14 cellular contexts compared by ENCODE assay signal in the genomic region with DNA sequence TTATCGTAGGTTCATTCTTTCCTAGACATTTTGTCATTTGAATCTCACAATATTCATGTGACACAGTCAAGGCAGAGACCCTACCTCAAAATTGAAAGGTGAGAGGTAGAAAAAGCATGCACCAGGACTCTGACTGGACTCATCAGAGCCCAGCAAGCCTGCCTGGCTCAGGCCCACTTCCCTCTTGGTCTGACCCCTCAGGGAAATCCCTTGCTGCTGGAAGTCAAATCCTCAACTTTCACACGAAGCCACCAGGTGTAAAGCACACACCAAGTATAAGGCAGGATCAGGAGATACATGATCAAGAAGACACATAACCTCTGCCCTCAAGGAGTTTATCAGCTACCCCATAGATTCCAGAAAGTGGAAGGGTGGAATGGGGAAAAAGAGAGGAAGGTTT. TPM values are rescaled to one million over a fixed set of nuclear protein-coding genes. Genes with fewer than 3 reads are reported as not detected.
A peak's percentile ranks its signal among the peaks of the same experiment; 100 is the strongest.
DNase-seq lines count a peak whose midpoint lies in the region; ATAC-seq and TF ChIP-seq lines count a peak whose summit lies in the region.
"Had no signal": no experiment of that assay in that cellular context is flagged by ENCODE, and none has a peak within 500 bp of the region (broad histone marks: within the 10 kb centered on the region; RNA-seq: fewer than 3 reads in every experiment).

No MANE protein-coding gene starts in this region.

- no peak for ATAC-seq in CD4-positive, alpha-beta T cell (ENCODE audit: poor library complexity)
- ATAC-seq in GM18505 (IDR thresholded peaks at IDR 0.05; ENCODE audit: unreplicated experiment) (peak; percentile 42), natural killer cell (peak in 2 of 3 donors; percentile 31 to 39)
- no peak for ATAC-seq in activated CD8-positive, alpha-beta T cell treated with anti-CD3 and anti-CD28 coated beads, Interleukin-2, amount 10 ng/mL, durations not matched to agents 7 days and 5 days
- ATAC-seq: body of pancreas had no signal

- intact Hi-C loops in CD4-positive, alpha-beta T cell (cut with DNase I, micrococcal nuclease): loop anchor here (2.0 kb wide), 2 partner anchors 21 to 49 kb away; no protein-coding TSS in a partner anchor
- intact Hi-C loops in natural killer cell (cut with micrococcal nuclease): no loop called here
- intact Hi-C loops in breast epithelium (cut with DNase I; ENCODE audit: low total_unique reads): no loop called here

- peak overlapping the region; percentile 48 for H3K4me3 Mint-ChIP-seq in CD4-positive, alpha-beta T cell
- H3K4me3 Mint-ChIP-seq in activated CD8-positive, alpha-beta T cell treated with anti-CD3 and anti-CD28 coated beads, Interleukin-2, amount 10 ng/mL, durations not matched to agents 7 days and 5 days: no peak overlapping the region
- peak overlapping the region; percentile 88 for H3K4me3 Mint-ChIP-seq in natural killer cell

- CTCF ChIA-PET in CD4-positive, alpha-beta T cell (lab: Charles Lee): interaction anchor here (1.3 kb wide), 1 partner anchor 18 kb away, joined by 3 read pairs; no protein-coding TSS in a partner anchor
- CTCF ChIA-PET in activated CD8-positive, alpha-beta T cell treated with anti-CD3 and anti-CD28 coated beads, Interleukin-2, amount 10 ng/mL, durations not matched to agents 7 days and 5 days (lab: Charles Lee): interaction anchor here (0.7 to 4.7 kb wide), 5 partner anchors 9 to 193 kb away, joined by 3 to 25 read pairs (median 4); no protein-coding TSS in a partner anchor

- H3K27me3 Mint-ChIP-seq in CD4-positive, alpha-beta T cell: no peaks in the 10 kb centered on the region
- no peaks in the 10 kb centered on the region for H3K27me3 Mint-ChIP-seq in activated CD8-positive, alpha-beta T cell treated with anti-CD3 and anti-CD28 coated beads, Interleukin-2, amount 10 ng/mL, durations not matched to agents 7 days and 5 days (ENCODE audit: low read depth)
- no peaks in the 10 kb centered on the region for H3K27me3 Mint-ChIP-seq in natural killer cell (ENCODE audit: low read depth in 2 of 2)

- H3K27me3 ChIP-seq in CD4-positive, alpha-beta T cell (ENCODE audit: control insufficient read depth, insufficient read depth, low read length): no peaks in the 10 kb centered on the region
- no peaks in the 10 kb centered on the region for H3K27me3 ChIP-seq in breast epithelium
- H3K27me3 ChIP-seq: BE2C, body of pancreas had no signal

- DNase-seq in CD4-positive, alpha-beta T cell: no peak
- no peak for DNase-seq in activated CD8-positive, alpha-beta T cell treated with anti-CD3 and anti-CD28 coated beads, Interleukin-2, amount 10 ng/mL, durations not matched to agents 7 days and 5 days
- DNase-seq in natural killer cell (no peak), breast epithelium (ENCODE audit: low spot score in 2 of 2) (no peak), MV-4-11 (lab: John Stamatoyannopoulos, UW) (no peak), NCI-H2081 treated with DMSO at 0.1 percent for 48 hours (lab: John Stamatoyannopoulos, UW) (no peak), AML-193 (lab: John Stamatoyannopoulos, UW) (no peak)
- DNase-seq: activated CD4-positive, CD25-positive, alpha-beta regulatory T cell treated with anti-CD3 and anti-CD28 coated beads, Interleukin-2, amount 50 U/mL, for 72 hours; BE2C; body of pancreas; NCI-H2107; NCI-H748 treated with DMSO at 0.1 percent for 48 hours had no signal

- TF ChIP-seq CTCF in CD4-positive, alpha-beta T cell (IDR thresholded peaks at IDR 0.05): no peak
- TF ChIP-seq CTCF in natural killer cell (IDR thresholded peaks at IDR 0.05) (no peak), breast epithelium (IDR thresholded peaks at IDR 0.05) (no peak)

- H3K9me3 ChIP-seq in CD4-positive, alpha-beta T cell (ENCODE audit: control insufficient read depth, low read length): no peaks in the 10 kb centered on the region
- no peaks in the 10 kb centered on the region for H3K9me3 ChIP-seq in breast epithelium
- H3K9me3 ChIP-seq: BE2C, body of pancreas had no signal

- H3K27ac Mint-ChIP-seq in CD4-positive, alpha-beta T cell: peak overlapping the region; percentile 81
- peak overlapping the region; percentile 92 for H3K27ac Mint-ChIP-seq in activated CD8-positive, alpha-beta T cell treated with anti-CD3 and anti-CD28 coated beads, Interleukin-2, amount 10 ng/mL, durations not matched to agents 7 days and 5 days
- peak overlapping the region; percentile 83 to 93 for H3K27ac Mint-ChIP-seq in natural killer cell

- no peak overlapping the region for H3K4me3 ChIP-seq in breast epithelium
- H3K4me3 ChIP-seq: body of pancreas, skin epidermis had no signal

- H3K9me3 Mint-ChIP-seq in CD4-positive, alpha-beta T cell: peaks cover 2% of the 10 kb centered on the region
- H3K9me3 Mint-ChIP-seq in activated CD8-positive, alpha-beta T cell treated with anti-CD3 and anti-CD28 coated beads, Interleukin-2, amount 10 ng/mL, durations not matched to agents 7 days and 5 days (ENCODE audit: insufficient read depth): peaks cover 12% of the 10 kb centered on the region
- no peaks in the 10 kb centered on the region for H3K9me3 Mint-ChIP-seq in natural killer cell

- POLR2A ChIA-PET in CD4-positive, alpha-beta T cell (lab: Charles Lee): interaction anchor here (0.6 to 3.0 kb wide), 9 partner anchors 10 to 48 kb away, joined by 3 to 23 read pairs (median 5); a partner anchor contains a TSS
- POLR2A ChIA-PET in activated CD8-positive, alpha-beta T cell treated with anti-CD3 and anti-CD28 coated beads, Interleukin-2, amount 10 ng/mL, durations not matched to agents 7 days and 5 days (lab: Charles Lee): interaction anchor here (0.8 to 1.1 kb wide), 4 partner anchors 9 to 48 kb away, joined by 3 to 4 read pairs (median 4); no protein-coding TSS in a partner anchor

- no peaks in the 10 kb centered on the region for H3K36me3 ChIP-seq in breast epithelium
- H3K36me3 ChIP-seq: BE2C had no signal

- H3K4me1 Mint-ChIP-seq in CD4-positive, alpha-beta T cell (ENCODE audit: low read depth): peaks cover 72% of the 10 kb centered on the region
- H3K4me1 Mint-ChIP-seq in activated CD8-positive, alpha-beta T cell treated with anti-CD3 and anti-CD28 coated beads, Interleukin-2, amount 10 ng/mL, durations not matched to agents 7 days and 5 days (ENCODE audit: low read depth): peaks cover 45% of the 10 kb centered on the region
- H3K4me1 Mint-ChIP-seq in natural killer cell: peaks cover 25 to 41% of the 10 kb centered on the region in 2 donors

- peaks cover 50% of the 10 kb centered on the region for H3K36me3 Mint-ChIP-seq in CD4-positive, alpha-beta T cell (ENCODE audit: low read depth)
- H3K36me3 Mint-ChIP-seq in activated CD8-positive, alpha-beta T cell treated with anti-CD3 and anti-CD28 coated beads, Interleukin-2, amount 10 ng/mL, durations not matched to agents 7 days and 5 days (ENCODE audit: low read depth): peaks cover 50% of the 10 kb centered on the region
- H3K36me3 Mint-ChIP-seq in natural killer cell: no peaks in the 10 kb centered on the region

- no peaks in the 10 kb centered on the region for H3K4me1 ChIP-seq in breast epithelium
- H3K4me1 ChIP-seq: BE2C, body of pancreas had no signal

- no peak for TF ChIP-seq POLR2A in GM18505 (IDR thresholded peaks at IDR 0.05; ENCODE audit: borderline replicate concordance, extremely low read depth, insufficient read depth, insufficient read length)
- no peak for TF ChIP-seq POLR2A in breast epithelium (IDR thresholded peaks at IDR 0.05)

- H3K27ac ChIP-seq in CD4-positive, alpha-beta T cell (ENCODE audit: low read depth, low read length): peak overlapping the region; percentile 56
- H3K27ac ChIP-seq in breast epithelium: no peak overlapping the region
- H3K27ac ChIP-seq: body of pancreas had no signal

RNA-seq across cellular contexts. Expression of a gene that starts 18.8 kb away (rescaled TPM):
- 10 to 100 TPM; 96.8 to 98.5 TPM for total RNA-seq in CD4-positive, alpha-beta T cell
- total RNA-seq in activated CD8-positive, alpha-beta T cell treated with anti-CD3 and anti-CD28 coated beads, Interleukin-2, amount 10 ng/mL, durations not matched to agents 7 days and 5 days: 100 to 1,000 TPM; 104 TPM
- 100 to 1,000 TPM in 2 of 3 donors, 10 to 100 TPM in 1; 90.8 to 127 (median 118) TPM for total RNA-seq in natural killer cell
- total RNA-seq in breast epithelium: 10 to 100 TPM; 38.1 to 42.9 (median 40.4) TPM

RNA-seq across cellular contexts. Expression of a gene that starts 59.7 kb away (rescaled TPM):
- not detected for total RNA-seq in CD4-positive, alpha-beta T cell
- not detected for total RNA-seq in activated CD8-positive, alpha-beta T cell treated with anti-CD3 and anti-CD28 coated beads, Interleukin-2, amount 10 ng/mL, durations not matched to agents 7 days and 5 days
- total RNA-seq in natural killer cell: not detected
- not detected for total RNA-seq in breast epithelium
- total RNA-seq: body of pancreas had no signal

Comparison
In these comparisons a context has a peak if more than half of its experiments do, and no peak if none do; other contexts are left out.
1. ATAC-seq: peak in GM18505 (single experiment) and natural killer cell (2 of 3); none in CD4-positive, alpha-beta T cell (single experiment) and activated CD8-positive, alpha-beta T cell treated with anti-CD3 and anti-CD28 coated beads, Interleukin-2, amount 10 ng/mL, durations not matched to agents 7 days and 5 days (single experiment).
2. intact Hi-C loops: an anchor here in CD4-positive, alpha-beta T cell (2.0 kb wide); none called in natural killer cell and breast epithelium.
3. Peak in every context shown above with its lines, with median percentiles within 50 percentile points of each other: H3K27ac Mint-ChIP-seq.